In the genomic region with DNA sequence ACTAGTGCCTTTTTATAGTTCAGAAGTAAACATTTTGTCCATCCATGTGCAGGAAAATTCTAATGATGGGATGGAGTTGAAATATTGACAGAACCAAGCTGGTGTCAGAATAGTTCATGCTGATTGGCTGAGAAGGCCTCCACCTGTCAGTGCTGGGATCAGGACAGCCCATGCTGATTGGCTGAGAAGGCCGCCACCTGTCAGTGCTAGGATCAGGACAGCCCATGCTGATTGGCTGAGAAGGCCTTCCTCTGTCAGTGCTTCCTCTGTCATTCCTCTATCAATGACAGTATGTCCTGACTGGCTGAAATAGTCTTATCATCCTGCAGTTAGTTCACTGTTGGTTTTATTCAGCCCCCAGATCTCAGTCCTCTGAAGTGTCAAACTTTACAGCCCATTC, we compare ENCODE assay signal across 1 cellular context.
TF ChIP-seq lines count a peak whose summit lies in the region.

No MANE protein-coding gene starts in this region.

TF ChIP-seq in HCT116, 20 proteins besides CTCF, POLR2A, EP300 and RAD21 (continued from another document):
- TF ChIP-seq, protein P1, sequence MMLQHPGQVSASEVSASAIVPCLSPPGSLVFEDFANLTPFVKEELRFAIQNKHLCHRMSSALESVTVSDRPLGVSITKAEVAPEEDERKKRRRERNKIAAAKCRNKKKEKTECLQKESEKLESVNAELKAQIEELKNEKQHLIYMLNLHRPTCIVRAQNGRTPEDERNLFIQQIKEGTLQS (IDR thresholded peaks at IDR 0.05) = no peak
- no peak for TF ChIP-seq JUND (IDR thresholded peaks at IDR 0.05)
- TF ChIP-seq YY1 (IDR thresholded peaks at IDR 0.05; ENCODE audit: extremely low read depth, insufficient replicate concordance, low read depth, low read length) = no peak
- TF ChIP-seq, protein P2, sequence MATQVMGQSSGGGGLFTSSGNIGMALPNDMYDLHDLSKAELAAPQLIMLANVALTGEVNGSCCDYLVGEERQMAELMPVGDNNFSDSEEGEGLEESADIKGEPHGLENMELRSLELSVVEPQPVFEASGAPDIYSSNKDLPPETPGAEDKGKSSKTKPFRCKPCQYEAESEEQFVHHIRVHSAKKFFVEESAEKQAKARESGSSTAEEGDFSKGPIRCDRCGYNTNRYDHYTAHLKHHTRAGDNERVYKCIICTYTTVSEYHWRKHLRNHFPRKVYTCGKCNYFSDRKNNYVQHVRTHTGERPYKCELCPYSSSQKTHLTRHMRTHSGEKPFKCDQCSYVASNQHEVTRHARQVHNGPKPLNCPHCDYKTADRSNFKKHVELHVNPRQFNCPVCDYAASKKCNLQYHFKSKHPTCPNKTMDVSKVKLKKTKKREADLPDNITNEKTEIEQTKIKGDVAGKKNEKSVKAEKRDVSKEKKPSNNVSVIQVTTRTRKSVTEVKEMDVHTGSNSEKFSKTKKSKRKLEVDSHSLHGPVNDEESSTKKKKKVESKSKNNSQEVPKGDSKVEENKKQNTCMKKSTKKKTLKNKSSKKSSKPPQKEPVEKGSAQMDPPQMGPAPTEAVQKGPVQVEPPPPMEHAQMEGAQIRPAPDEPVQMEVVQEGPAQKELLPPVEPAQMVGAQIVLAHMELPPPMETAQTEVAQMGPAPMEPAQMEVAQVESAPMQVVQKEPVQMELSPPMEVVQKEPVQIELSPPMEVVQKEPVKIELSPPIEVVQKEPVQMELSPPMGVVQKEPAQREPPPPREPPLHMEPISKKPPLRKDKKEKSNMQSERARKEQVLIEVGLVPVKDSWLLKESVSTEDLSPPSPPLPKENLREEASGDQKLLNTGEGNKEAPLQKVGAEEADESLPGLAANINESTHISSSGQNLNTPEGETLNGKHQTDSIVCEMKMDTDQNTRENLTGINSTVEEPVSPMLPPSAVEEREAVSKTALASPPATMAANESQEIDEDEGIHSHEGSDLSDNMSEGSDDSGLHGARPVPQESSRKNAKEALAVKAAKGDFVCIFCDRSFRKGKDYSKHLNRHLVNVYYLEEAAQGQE (IDR thresholded peaks at IDR 0.05; ENCODE audit: low read depth) = no peak
- TF ChIP-seq EZH2phosphoT487 (IDR thresholded peaks at IDR 0.05; ENCODE audit: borderline replicate concordance) = no peak
TF ChIP-seq in HCT116: peak in this region for 0.
